In the genomic region with DNA sequence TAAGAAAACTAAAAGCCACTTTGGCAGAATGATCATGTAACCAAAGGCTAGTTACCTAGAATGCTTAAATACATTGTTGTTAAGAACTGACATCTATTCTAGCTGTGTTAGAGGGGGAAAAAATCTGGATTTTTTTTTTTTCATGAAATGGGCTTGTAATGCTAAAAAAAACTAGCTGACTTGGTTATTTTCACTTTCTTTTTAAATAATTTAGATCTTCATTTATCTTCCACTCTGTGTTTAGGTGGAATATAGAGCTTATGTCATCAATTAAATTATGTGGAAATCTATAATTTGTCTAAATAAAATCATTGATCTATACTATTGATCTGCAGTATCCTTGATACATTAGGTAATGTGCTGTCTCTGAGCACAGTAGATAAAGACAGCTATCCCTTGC, we compare ENCODE assay signal across 17 cellular contexts.
DNase-seq lines count a peak whose midpoint lies in the region; ATAC-seq and TF ChIP-seq lines count a peak whose summit lies in the region.
"Had no signal": no experiment of that assay in that cellular context is flagged by ENCODE, and none has a peak within 500 bp of the region (broad histone marks: within the 10 kb centered on the region; RNA-seq: fewer than 3 reads in every experiment).

No MANE protein-coding gene starts in this region.

- H3K27me3 Mint-ChIP-seq in endothelial cell (ENCODE audit: unreplicated experiment) (peaks cover 3% of the 10 kb centered on the region), neural progenitor cell (ENCODE audit: insufficient read depth, low read depth) (peaks cover 2% of the 10 kb centered on the region), CD14-positive monocyte (ENCODE audit: low read depth in 3 of 3) (no peaks in the 10 kb centered on the region)
- no peaks in the 10 kb centered on the region for H3K27me3 Mint-ChIP-seq in CD4-positive, alpha-beta T cell
- H3K27me3 Mint-ChIP-seq: activated CD8-positive, alpha-beta T cell treated with anti-CD3 and anti-CD28 coated beads for 36 hours; activated naive CD8-positive, alpha-beta T cell treated with anti-CD3 and anti-CD28 coated beads, Interleukin-2, amount 10 ng/mL, durations not matched to agents 7 days and 5 days had no signal

- DNase-seq in SK-N-SH, result no peak
- peak; percentile 18 for DNase-seq in RPMI8226
- no peak for DNase-seq in endothelial cell (ENCODE audit: low spot score)
- DNase-seq in neural progenitor cell (ENCODE audit: low spot score), result no peak
- DNase-seq in CD14-positive monocyte (ENCODE audit: low spot score), result no peak
- no peak for DNase-seq in RWPE1 (ENCODE audit: low spot score)
- DNase-seq in CD4-positive, alpha-beta T cell, result no peak
- DNase-seq: activated CD8-positive, alpha-beta T cell treated with anti-CD3 and anti-CD28 coated beads for 36 hours; activated naive CD8-positive, alpha-beta T cell treated with anti-CD3 and anti-CD28 coated beads, Interleukin-2, amount 10 ng/mL, durations not matched to agents 7 days and 5 days; dermis blood vessel endothelial cell; head of caudate nucleus; NCI-H146; SW 1271; tibial artery had no signal

- no peaks in the 10 kb centered on the region for H3K27me3 ChIP-seq in SK-N-SH (ENCODE audit: insufficient read depth)
- no peaks in the 10 kb centered on the region for H3K27me3 ChIP-seq in neural progenitor cell
- no peaks in the 10 kb centered on the region for H3K27me3 ChIP-seq in CD4-positive, alpha-beta T cell (ENCODE audit: control insufficient read depth, insufficient read depth, low read length)
- H3K27me3 ChIP-seq: tibial artery had no signal

- CTCF ChIA-PET in SK-N-SH (lab: Yijun Ruan, JAX), result interaction anchor here (0.5 to 5.3 kb wide), 9 partner anchors 10 to 339 kb away, joined by 3 to 46 read pairs (median 3); no protein-coding TSS in a partner anchor
- CTCF ChIA-PET in RWPE1 (lab: Yijun Ruan, JAX), result no interaction called here
- CTCF ChIA-PET in CD4-positive, alpha-beta T cell (lab: Charles Lee), result no interaction called here

- H3K9me3 ChIP-seq in SK-N-SH (no peaks in the 10 kb centered on the region), neural progenitor cell (ENCODE audit: low read depth) (no peaks in the 10 kb centered on the region)
- no peaks in the 10 kb centered on the region for H3K9me3 ChIP-seq in CD4-positive, alpha-beta T cell (ENCODE audit: control insufficient read depth, low read length)
- H3K9me3 ChIP-seq: tibial artery had no signal

- no peak for TF ChIP-seq RAD21 in SK-N-SH (IDR thresholded peaks at IDR 0.05; ENCODE audit: low read length)

- H3K4me3 ChIP-seq in SK-N-SH (ENCODE audit: low read depth in 2 of 2, low read length in 1 of 2) (no peak overlapping the region), neural progenitor cell (no peak overlapping the region)
- H3K4me3 ChIP-seq: tibial artery had no signal

- H3F3A ChIP-seq in SK-N-SH (replicated peaks; ENCODE audit: insufficient read depth) (peaks cover 4% of the 10 kb centered on the region), neural progenitor cell (ENCODE audit: low read depth) (peaks cover 48% of the 10 kb centered on the region)

- POLR2A ChIA-PET in SK-N-SH (lab: Yijun Ruan, JAX) (no interaction called here), RWPE1 (lab: Yijun Ruan, JAX; ENCODE audit: low non-redundant PET) (no interaction called here)
- POLR2A ChIA-PET in CD4-positive, alpha-beta T cell (lab: Charles Lee), result interaction anchor here (0.6 to 1.2 kb wide), 2 partner anchors 17 to 216 kb away, joined by 3 to 5 read pairs; no protein-coding TSS in a partner anchor

- H3K9ac ChIP-seq in SK-N-SH (no peak overlapping the region), neural progenitor cell (no peak overlapping the region)

- H3K79me2 ChIP-seq in SK-N-SH (ENCODE audit: insufficient read depth), result peaks cover 49% of the 10 kb centered on the region
- H3K79me2 ChIP-seq in neural progenitor cell (ENCODE audit: low read depth), result peaks cover 81% of the 10 kb centered on the region

- no peak for TF ChIP-seq EP300 in SK-N-SH (IDR thresholded peaks at IDR 0.05; ENCODE audit: borderline replicate concordance in 1 of 2, low read depth in 1 of 2, low read length in 1 of 2)

- H3K4me1 Mint-ChIP-seq in endothelial cell (ENCODE audit: unreplicated experiment) (peaks cover 48% of the 10 kb centered on the region), neural progenitor cell (peaks cover 40% of the 10 kb centered on the region), CD14-positive monocyte (peaks cover 21% of the 10 kb centered on the region)
- peaks cover 55% of the 10 kb centered on the region for H3K4me1 Mint-ChIP-seq in CD4-positive, alpha-beta T cell (ENCODE audit: low read depth)

- intact Hi-C loops in CD14-positive monocyte (cut with micrococcal nuclease), result no loop called here
- intact Hi-C loops in CD4-positive, alpha-beta T cell (cut with DNase I, micrococcal nuclease), result no loop called here

- H3K4me3 Mint-ChIP-seq in endothelial cell (ENCODE audit: unreplicated experiment) (no peak overlapping the region), neural progenitor cell (no peak overlapping the region), CD14-positive monocyte (no peak overlapping the region)
- no peak overlapping the region for H3K4me3 Mint-ChIP-seq in CD4-positive, alpha-beta T cell
- H3K4me3 Mint-ChIP-seq: activated CD8-positive, alpha-beta T cell treated with anti-CD3 and anti-CD28 coated beads for 36 hours; activated naive CD8-positive, alpha-beta T cell treated with anti-CD3 and anti-CD28 coated beads, Interleukin-2, amount 10 ng/mL, durations not matched to agents 7 days and 5 days; activated T-helper 1 cell treated with anti-CD3 and anti-CD28 coated beads, Interleukin-12 subunit alpha, Interleukin-12 subunit beta, Interleukin-2, Interleukin-4 antibody, amounts not matched to agents 30 ng/mL and 10 ng/mL and 1 ng/mL, durations not matched to agents 14 hours and 24 hours and 36 hours had no signal

- H3K9me2 ChIP-seq in SK-N-SH, result no peaks in the 10 kb centered on the region

- H3K27ac ChIP-seq in SK-N-SH (ENCODE audit: low read depth in 2 of 2, low read length in 1 of 2) (peak overlapping the region in 1 of 2 experiments; percentile 43; a peak in 2 of 4 replicates), neural progenitor cell (peak overlapping the region; percentile 80), RWPE1 (no peak overlapping the region)
- H3K27ac ChIP-seq in CD4-positive, alpha-beta T cell (ENCODE audit: low read depth, low read length), result no peak overlapping the region
- H3K27ac ChIP-seq: 22Rv1, tibial artery had no signal

- ATAC-seq in SK-N-SH treated with all-trans-retinoic acid at 6 μM for 48 hours, result no peak
- ATAC-seq in CD4-positive, alpha-beta T cell (ENCODE audit: poor library complexity), result no peak
- ATAC-seq: activated CD8-positive, alpha-beta T cell treated with anti-CD3 and anti-CD28 coated beads for 36 hours had no signal

- peak overlapping the region; percentile 88 for H3K27ac Mint-ChIP-seq in endothelial cell (ENCODE audit: unreplicated experiment)
- no peak overlapping the region for H3K27ac Mint-ChIP-seq in neural progenitor cell
- peak overlapping the region in 1 of 7 donors; percentile 46 for H3K27ac Mint-ChIP-seq in CD14-positive monocyte
- no peak overlapping the region for H3K27ac Mint-ChIP-seq in CD4-positive, alpha-beta T cell
- H3K27ac Mint-ChIP-seq: activated CD8-positive, alpha-beta T cell treated with anti-CD3 and anti-CD28 coated beads for 36 hours; activated naive CD8-positive, alpha-beta T cell treated with anti-CD3 and anti-CD28 coated beads, Interleukin-2, amount 10 ng/mL, durations not matched to agents 7 days and 5 days; activated T-helper 1 cell treated with anti-CD3 and anti-CD28 coated beads, Interleukin-12 subunit alpha, Interleukin-12 subunit beta, Interleukin-2, Interleukin-4 antibody, amounts not matched to agents 30 ng/mL and 10 ng/mL and 1 ng/mL, durations not matched to agents 14 hours and 24 hours and 36 hours had no signal

- H2AFZ ChIP-seq in SK-N-SH (ENCODE audit: low read depth) (no peak overlapping the region), neural progenitor cell (replicated peaks) (no peak overlapping the region)

- H4K20me1 ChIP-seq in SK-N-SH (ENCODE audit: insufficient read depth), result no peaks in the 10 kb centered on the region
- peaks cover 8% of the 10 kb centered on the region for H4K20me1 ChIP-seq in neural progenitor cell (ENCODE audit: low read depth)

- H3K9me3 Mint-ChIP-seq in endothelial cell (ENCODE audit: unreplicated experiment) (no peaks in the 10 kb centered on the region), neural progenitor cell (no peaks in the 10 kb centered on the region), CD14-positive monocyte (no peaks in the 10 kb centered on the region)
- H3K9me3 Mint-ChIP-seq in CD4-positive, alpha-beta T cell, result no peaks in the 10 kb centered on the region
- H3K9me3 Mint-ChIP-seq: activated CD8-positive, alpha-beta T cell treated with anti-CD3 and anti-CD28 coated beads for 36 hours; activated naive CD8-positive, alpha-beta T cell treated with anti-CD3 and anti-CD28 coated beads, Interleukin-2, amount 10 ng/mL, durations not matched to agents 7 days and 5 days; activated T-helper 1 cell treated with anti-CD3 and anti-CD28 coated beads, Interleukin-12 subunit alpha, Interleukin-12 subunit beta, Interleukin-2, Interleukin-4 antibody, amounts not matched to agents 30 ng/mL and 10 ng/mL and 1 ng/mL, durations not matched to agents 14 hours and 24 hours and 36 hours had no signal

- H3K36me3 ChIP-seq in SK-N-SH (replicated peaks in 1 of 2; ENCODE audit: control insufficient read depth in 1 of 2, insufficient read depth in 2 of 2, low read length in 1 of 2) (no peaks in the 10 kb centered on the region), neural progenitor cell (no peaks in the 10 kb centered on the region)
- H3K36me3 ChIP-seq: tibial artery had no signal

- H3K36me3 Mint-ChIP-seq in endothelial cell (ENCODE audit: low read depth, unreplicated experiment), result no peaks in the 10 kb centered on the region
- H3K36me3 Mint-ChIP-seq in neural progenitor cell, result peaks cover 3% of the 10 kb centered on the region
- peaks cover 2 to 4% of the 10 kb centered on the region in 2 donors for H3K36me3 Mint-ChIP-seq in CD14-positive monocyte
- peaks cover 11% of the 10 kb centered on the region for H3K36me3 Mint-ChIP-seq in CD4-positive, alpha-beta T cell (ENCODE audit: low read depth)

- TF ChIP-seq CTCF in SK-N-SH (IDR thresholded peaks at IDR 0.05) (no peak), endothelial cell (IDR thresholded peaks at IDR 0.05; ENCODE audit: unreplicated experiment) (no peak), neural progenitor cell (IDR thresholded peaks at IDR 0.05) (no peak), CD14-positive monocyte (IDR thresholded peaks at IDR 0.05) (no peak), RWPE1 (conservative IDR thresholded peaks at IDR 0.05; ENCODE audit: low read depth) (no peak)
- no peak for TF ChIP-seq CTCF in CD4-positive, alpha-beta T cell (IDR thresholded peaks at IDR 0.05)

- H3K4me2 ChIP-seq in SK-N-SH (peak overlapping the region; percentile 52), neural progenitor cell (no peak overlapping the region)

- H3K4me1 ChIP-seq in SK-N-SH (ENCODE audit: control insufficient read depth in 1 of 2, insufficient read depth in 2 of 2, low read depth in 1 of 2, low read length in 1 of 2) (peaks cover 24 to 34% of the 10 kb centered on the region in 2 experiments; a peak in 3 of 4 replicates), neural progenitor cell (peaks cover 47% of the 10 kb centered on the region)

TF ChIP-seq in SK-N-SH, 30 proteins besides CTCF, POLR2A, EP300 and RAD21 (continues in another document):
- no peak for TF ChIP-seq GABPA (IDR thresholded peaks at IDR 0.05; ENCODE audit: low read depth)

TF ChIP-seq in SK-N-SH treated with all-trans-retinoic acid at 6 μM for 48 hours, 23 proteins besides CTCF, POLR2A, EP300 and RAD21 (continues in another document):
- TF ChIP-seq SNAI2 (CRISPR knock-in tag; IDR thresholded peaks at IDR 0.05), result no peak
